In genomic region chr11:68398870-68399865, GRCh38 we compare ENCODE assay signal across 14 cellular contexts.
DNase-seq lines count a peak whose midpoint lies in the region; ATAC-seq and TF ChIP-seq lines count a peak whose summit lies in the region.
"Had no signal": no experiment of that assay in that cellular context is flagged by ENCODE, and none has a peak within 500 bp of the region (broad histone marks: within the 10 kb centered on the region; RNA-seq: fewer than 3 reads in every experiment).

No MANE protein-coding gene starts in this region.

- intact Hi-C loops in esophagus squamous epithelium (cut with DNase I) (no loop called here), upper lobe of right lung (cut with DNase I) (no loop called here)

- peak overlapping the region; percentile 59 to 75 (median 69) for H3K27ac ChIP-seq in esophagus squamous epithelium
- peak overlapping the region; percentile 67 for H3K27ac ChIP-seq in upper lobe of right lung

- H3K4me1 Mint-ChIP-seq in activated CD8-positive, alpha-beta memory T cell treated with anti-CD3 and anti-CD28 coated beads, Interleukin-2, amount 10 ng/mL, durations not matched to agents 7 days and 5 days = no peaks in the 10 kb centered on the region

- CTCF ChIA-PET in activated CD8-positive, alpha-beta memory T cell treated with anti-CD3 and anti-CD28 coated beads, Interleukin-2, amount 10 ng/mL, durations not matched to agents 7 days and 5 days (lab: Charles Lee) = interaction anchor here (0.6 to 1.2 kb wide), 2 partner anchors 9 to 23 kb away, joined by 3 read pairs; no protein-coding TSS in a partner anchor

- H3K4me3 ChIP-seq in esophagus squamous epithelium = no peak overlapping the region
- H3K4me3 ChIP-seq in upper lobe of right lung = no peak overlapping the region

- no peaks in the 10 kb centered on the region for H3K27me3 Mint-ChIP-seq in activated CD8-positive, alpha-beta memory T cell treated with anti-CD3 and anti-CD28 coated beads, Interleukin-2, amount 10 ng/mL, durations not matched to agents 7 days and 5 days
- H3K27me3 Mint-ChIP-seq: naive B cell; stimulated activated naive CD8-positive, alpha-beta T cell treated with anti-CD3 and anti-CD28 coated beads, Interleukin-15, Interleukin-2, amounts not matched to agents 100 ng/mL and 50 ng/mL, for 24 hours had no signal

- WGBS in esophagus squamous epithelium, 2 donors = 50 to 67% methylated on average over 11 to 12 of the region's 19 CpGs

- H3K27me3 ChIP-seq in esophagus squamous epithelium = no peaks in the 10 kb centered on the region
- no peaks in the 10 kb centered on the region for H3K27me3 ChIP-seq in upper lobe of right lung

- H3K4me3 Mint-ChIP-seq in activated CD8-positive, alpha-beta memory T cell treated with anti-CD3 and anti-CD28 coated beads, Interleukin-2, amount 10 ng/mL, durations not matched to agents 7 days and 5 days = no peak overlapping the region
- H3K4me3 Mint-ChIP-seq: activated T-cell treated with anti-CD3 and anti-CD28 coated beads, Interleukin-2, amount 50 U/mL, for 72 hours; naive B cell; stimulated activated naive CD8-positive, alpha-beta T cell treated with anti-CD3 and anti-CD28 coated beads, Interleukin-15, Interleukin-2, amounts not matched to agents 100 ng/mL and 50 ng/mL, for 24 hours had no signal

- H3K36me3 ChIP-seq in esophagus squamous epithelium (peaks cover 0 to 55% (median 3%) of the 10 kb centered on the region in 3 donors), upper lobe of right lung (peaks cover 20% of the 10 kb centered on the region)

- H3K36me3 Mint-ChIP-seq in activated CD8-positive, alpha-beta memory T cell treated with anti-CD3 and anti-CD28 coated beads, Interleukin-2, amount 10 ng/mL, durations not matched to agents 7 days and 5 days = no peaks in the 10 kb centered on the region
- H3K36me3 Mint-ChIP-seq: naive B cell had no signal

- peak; percentile 61 for DNase-seq in OCI-M1 (lab: John Stamatoyannopoulos, UW)
- no peak for DNase-seq in esophagus squamous epithelium (lab: John Stamatoyannopoulos, UW)
- DNase-seq in myocyte (ENCODE audit: low read depth) = peak; percentile 90
- DNase-seq in upper lobe of right lung = no peak
- no peak for DNase-seq in activated CD8-positive, alpha-beta memory T cell treated with anti-CD3 and anti-CD28 coated beads, Interleukin-2, amount 10 ng/mL, durations not matched to agents 7 days and 5 days
- no peak for DNase-seq in D341Med (ENCODE audit: low spot score)
- DNase-seq: activated T-cell treated with anti-CD3 and anti-CD28 coated beads, Interleukin-2, amount 50 U/mL, for 72 hours; DMS79 treated with DMSO at 0.1 percent for 48 hours; glutamatergic neuron; naive B cell; NCI-H146; stimulated activated CD4-positive, alpha-beta T cell treated with anti-CD3 and anti-CD28 coated beads, Interleukin-1b, Interleukin-23, amount 100 ng/mL, for 48 hours had no signal

- H3K9me3 ChIP-seq in esophagus squamous epithelium (no peaks in the 10 kb centered on the region), upper lobe of right lung (no peaks in the 10 kb centered on the region)

- H3K9me3 Mint-ChIP-seq in activated CD8-positive, alpha-beta memory T cell treated with anti-CD3 and anti-CD28 coated beads, Interleukin-2, amount 10 ng/mL, durations not matched to agents 7 days and 5 days (ENCODE audit: low read depth) = no peaks in the 10 kb centered on the region
- H3K9me3 Mint-ChIP-seq: activated T-cell treated with anti-CD3 and anti-CD28 coated beads, Interleukin-2, amount 50 U/mL, for 72 hours; naive B cell; stimulated activated naive CD8-positive, alpha-beta T cell treated with anti-CD3 and anti-CD28 coated beads, Interleukin-15, Interleukin-2, amounts not matched to agents 100 ng/mL and 50 ng/mL, for 24 hours had no signal

- H3K27ac Mint-ChIP-seq in activated CD8-positive, alpha-beta memory T cell treated with anti-CD3 and anti-CD28 coated beads, Interleukin-2, amount 10 ng/mL, durations not matched to agents 7 days and 5 days = no peak overlapping the region
- H3K27ac Mint-ChIP-seq: activated T-cell treated with anti-CD3 and anti-CD28 coated beads, Interleukin-2, amount 50 U/mL, for 72 hours; stimulated activated naive CD8-positive, alpha-beta T cell treated with anti-CD3 and anti-CD28 coated beads, Interleukin-15, Interleukin-2, amounts not matched to agents 100 ng/mL and 50 ng/mL, for 24 hours had no signal

- TF ChIP-seq CTCF in esophagus squamous epithelium (IDR thresholded peaks at IDR 0.05) (no peak), upper lobe of right lung (IDR thresholded peaks at IDR 0.05) (no peak)

- TF ChIP-seq POLR2A in esophagus squamous epithelium (IDR thresholded peaks at IDR 0.05) = no peak

- peaks cover 6 to 24% (median 10%) of the 10 kb centered on the region in 3 donors for H3K4me1 ChIP-seq in esophagus squamous epithelium
- H3K4me1 ChIP-seq in upper lobe of right lung = peaks cover 17% of the 10 kb centered on the region

- ATAC-seq in upper lobe of right lung = peak; percentile 57
- ATAC-seq in activated CD8-positive, alpha-beta memory T cell treated with anti-CD3 and anti-CD28 coated beads, Interleukin-2, amount 10 ng/mL, durations not matched to agents 7 days and 5 days = no peak
- no peak for ATAC-seq in GM21381 (IDR thresholded peaks at IDR 0.05; ENCODE audit: unreplicated experiment)
- ATAC-seq: activated T-cell treated with anti-CD3 and anti-CD28 coated beads, Interleukin-2, amount 50 U/mL, for 72 hours had no signal

Comparison
In these comparisons a context has a peak if more than half of its experiments do, and no peak if none do; other contexts are left out.
1. DNase-seq: peak in OCI-M1 (single experiment) and myocyte (single experiment); none in esophagus squamous epithelium (single experiment), upper lobe of right lung (single experiment), activated CD8-positive, alpha-beta memory T cell treated with anti-CD3 and anti-CD28 coated beads, Interleukin-2, amount 10 ng/mL, durations not matched to agents 7 days and 5 days (single experiment) and D341Med (single experiment).